In the genomic region with DNA sequence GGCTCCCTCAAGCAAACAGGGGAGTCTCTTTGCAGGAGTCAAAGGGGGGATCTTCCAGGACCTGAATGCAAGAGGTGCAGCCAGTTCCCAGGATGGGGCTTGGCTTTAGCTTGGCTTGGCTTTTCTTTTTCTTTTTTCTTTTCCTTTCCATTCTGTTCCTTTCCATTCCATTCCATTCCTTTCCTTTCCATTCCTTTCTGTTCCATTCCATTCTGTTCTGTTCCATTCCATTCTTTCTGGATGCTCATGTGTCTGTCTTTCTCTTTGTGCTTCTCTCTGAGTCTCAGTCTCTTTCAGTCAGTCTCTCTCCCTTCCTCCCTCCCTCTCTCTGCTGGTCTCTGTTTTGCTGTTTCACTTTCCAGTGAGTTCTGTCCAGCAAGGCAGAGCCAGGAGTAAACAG, we compare ENCODE assay signal across 14 cellular contexts.
DNase-seq lines count a peak whose midpoint lies in the region; ATAC-seq, FAIRE-seq and TF ChIP-seq lines count a peak whose summit lies in the region.
"Had no signal": no experiment of that assay in that cellular context is flagged by ENCODE, and none has a peak within 500 bp of the region (broad histone marks: within the 10 kb centered on the region; RNA-seq: fewer than 3 reads in every experiment).

No MANE protein-coding gene starts in this region.

- no peak overlapping the region for H3K9ac ChIP-seq in H1 (replicated peaks in 1 of 4; ENCODE audit: extremely low read depth in 1 of 4, low read depth in 3 of 4, low read length in 3 of 4)
- H3K9ac ChIP-seq in colonic mucosa (ENCODE audit: low read depth in 2 of 2, low read length in 2 of 2): no peak overlapping the region

- no peak overlapping the region for H4K8ac ChIP-seq in H1 (ENCODE audit: extremely low read depth, insufficient read depth, low read length)

- CTCF ChIA-PET in WTC11 (lab: Charles Lee): no interaction called here
- CTCF ChIA-PET in H1 (lab: Charles Lee; ENCODE audit: partially characterized antibody): interaction anchor here (0.6 to 1.1 kb wide), 2 partner anchors 20 to 94 kb away, joined by 3 read pairs; no protein-coding TSS in a partner anchor

- intact Hi-C loops in colonic mucosa (cut with DNase I): no loop called here

- H3K36me3 Mint-ChIP-seq in WTC11: peaks cover 2% of the 10 kb centered on the region; the same call in 1 of the 2 replicates
- H3K36me3 Mint-ChIP-seq: CD8-positive, alpha-beta memory T cell had no signal

- no peak for TF ChIP-seq POLR2A in GM12892 (IDR thresholded peaks at IDR 0.05; ENCODE audit: low read depth, low read length)
- no peak for TF ChIP-seq POLR2A in H1 (IDR thresholded peaks at IDR 0.05; ENCODE audit: control extremely low read depth in 1 of 2, low read depth in 2 of 2, low read length in 2 of 2)
- no peak for TF ChIP-seq POLR2A in suprapubic skin (IDR thresholded peaks at IDR 0.05)

- no peak overlapping the region for H4K91ac ChIP-seq in H1 (replicated peaks; ENCODE audit: insufficient read length, low read length)

- no peak for TF ChIP-seq EP300 in H1 (IDR thresholded peaks at IDR 0.05; ENCODE audit: borderline replicate concordance in 1 of 2, low read depth in 2 of 2, low read length in 2 of 2)
- TF ChIP-seq EP300 in suprapubic skin (IDR thresholded peaks at IDR 0.05): no peak

- H3K4me2 ChIP-seq in H1 (ENCODE audit: insufficient read depth in 1 of 2, low read depth in 2 of 2, low read length in 2 of 2): no peak overlapping the region
- H3K4me2 ChIP-seq: GM23338 had no signal

- no peaks in the 10 kb centered on the region for H3K79me2 ChIP-seq in H1 (ENCODE audit: control insufficient read depth in 1 of 2, insufficient read depth in 2 of 2, low read length in 2 of 2)

- H2BK120ac ChIP-seq in H1 (replicated peaks; ENCODE audit: low read depth, low read length): no peak overlapping the region

- ATAC-seq in WTC11 (no peak), HG03378 (IDR thresholded peaks at IDR 0.05; ENCODE audit: unreplicated experiment) (no peak)
- ATAC-seq: GM23338 had no signal

- no peak overlapping the region for H3K27ac Mint-ChIP-seq in WTC11
- H3K27ac Mint-ChIP-seq: CD8-positive, alpha-beta memory T cell; GM23338; H9 had no signal

- no peak overlapping the region for H2BK20ac ChIP-seq in H1 (ENCODE audit: low read length)

- TF ChIP-seq CTCF in WTC11 (IDR thresholded peaks at IDR 0.05) (no peak), H1 (IDR thresholded peaks at IDR 0.05; ENCODE audit: control extremely low read depth in 1 of 3, insufficient read depth in 1 of 3, low read depth in 1 of 3, low read length in 3 of 3) (no peak), colonic mucosa (IDR thresholded peaks at IDR 0.05) (no peak), suprapubic skin (IDR thresholded peaks at IDR 0.05) (no peak)

- H3K79me1 ChIP-seq in H1 (ENCODE audit: low read depth, low read length): no peaks in the 10 kb centered on the region

- H3K4me1 ChIP-seq in H1 (replicated peaks in 1 of 4; ENCODE audit: control insufficient read depth in 3 of 4, insufficient read depth in 4 of 4, low read length in 3 of 4) (no peaks in the 10 kb centered on the region), colonic mucosa (no peaks in the 10 kb centered on the region), suprapubic skin (no peaks in the 10 kb centered on the region)
- H3K4me1 ChIP-seq: Caco-2 had no signal

- no peak overlapping the region for H3K56ac ChIP-seq in H1 (replicated peaks; ENCODE audit: insufficient read length, low read depth, low read length)

- no peak overlapping the region for H2AK5ac ChIP-seq in H1 (ENCODE audit: low read depth, low read length)

- H3K27me3 Mint-ChIP-seq in WTC11 (ENCODE audit: low read depth): peaks cover 45% of the 10 kb centered on the region

- H3K23ac ChIP-seq in H1 (ENCODE audit: insufficient read length): no peak overlapping the region

- H3K36me3 ChIP-seq in H1 (ENCODE audit: control insufficient read depth in 2 of 4, insufficient read depth in 4 of 4, low read length in 3 of 4): no peaks in the 10 kb centered on the region
- no peaks in the 10 kb centered on the region for H3K36me3 ChIP-seq in colonic mucosa
- no peaks in the 10 kb centered on the region for H3K36me3 ChIP-seq in suprapubic skin

- no peak overlapping the region for H3K4me3 Mint-ChIP-seq in WTC11
- H3K4me3 Mint-ChIP-seq: CD8-positive, alpha-beta memory T cell; GM23338; H9 had no signal

- FAIRE-seq in GM12892 (lab: Jason Lieb, UNC): peak; percentile 79
- peak; percentile 98 for FAIRE-seq in H1 (lab: Jason Lieb, UNC)

- H3K4me3 ChIP-seq in H1 (ENCODE audit: extremely low read depth in 1 of 4, insufficient read depth in 2 of 4, low read depth in 3 of 4, low read length in 4 of 4) (no peak overlapping the region), colonic mucosa (no peak overlapping the region), suprapubic skin (no peak overlapping the region)
- H3K4me3 ChIP-seq: GM23338 had no signal

- H2AFZ ChIP-seq in H1 (ENCODE audit: low read length): no peak overlapping the region
- H2AFZ ChIP-seq: GM23338 had no signal

- H3K27me3 ChIP-seq in H1 (replicated peaks in 1 of 4; ENCODE audit: control insufficient read depth in 3 of 4, extremely low read depth in 1 of 4, insufficient read depth in 3 of 4, low read length in 3 of 4) (no peaks in the 10 kb centered on the region; a peak in 1 of 7 replicates), colonic mucosa (no peaks in the 10 kb centered on the region), suprapubic skin (peaks cover 9% of the 10 kb centered on the region)

- POLR2A ChIA-PET in WTC11 (lab: Charles Lee): no interaction called here
- POLR2A ChIA-PET in H1 (lab: Charles Lee; ENCODE audit: partially characterized antibody): no interaction called here

- no peak overlapping the region for H2BK15ac ChIP-seq in H1 (ENCODE audit: low read length)

- H3K23me2 ChIP-seq in H1 (ENCODE audit: low read depth, low read length): no peaks in the 10 kb centered on the region

- no peaks in the 10 kb centered on the region for H4K20me1 ChIP-seq in H1 (replicated peaks in 1 of 2; ENCODE audit: control insufficient read depth in 1 of 2, insufficient read depth in 2 of 2, low read length in 2 of 2)

- H2BK12ac ChIP-seq in H1 (ENCODE audit: low read depth, low read length): no peak overlapping the region

- 0 out of 2 replicates have a peak, but pooled peaks cover 2% of the 10 kb centered on the region for H3K4me1 Mint-ChIP-seq in WTC11
- H3K4me1 Mint-ChIP-seq: CD8-positive, alpha-beta memory T cell; H9 had no signal

- H3K18ac ChIP-seq in H1 (ENCODE audit: extremely low read depth, low read length): no peak overlapping the region

- DNase-seq in GM12892 (ENCODE audit: insufficient read length) (no peak), WTC11 (ENCODE audit: low spot score) (no peak), H1 (ENCODE audit: low read depth in 1 of 2, low spot score in 2 of 2) (no peak), colonic mucosa (no peak), suprapubic skin (ENCODE audit: low spot score in 2 of 2) (no peak)
- DNase-seq in stimulated activated CD4-positive, alpha-beta T cell treated with anti-CD3 and anti-CD28 coated beads, Interleukin-1b, Interleukin-23, amount 100 ng/mL, for 48 hours: no peak
- DNase-seq: Caco-2; CD8-positive, alpha-beta memory T cell; DND-41; GDM1; H9; KBM-7 had no signal

- no peak for TF ChIP-seq RAD21 in H1 (IDR thresholded peaks at IDR 0.05 in 1 of 2, conservative IDR thresholded peaks at IDR 0.05 in 1 of 2; ENCODE audit: low read depth in 2 of 2, low read length in 2 of 2)

- H3K9me3 ChIP-seq in H1 (ENCODE audit: insufficient read depth in 2 of 2, low read depth in 1 of 2, low read length in 1 of 2) (peaks cover 92 to 99% of the 10 kb centered on the region in 2 experiments), colonic mucosa (no peaks in the 10 kb centered on the region), suprapubic skin (no peaks in the 10 kb centered on the region)
- H3K9me3 ChIP-seq: Caco-2 had no signal

- no peak overlapping the region for H3K27ac ChIP-seq in H1 (ENCODE audit: low read depth, low read length)
- H3K27ac ChIP-seq in colonic mucosa: no peak overlapping the region
- H3K27ac ChIP-seq in suprapubic skin: no peak overlapping the region

- peaks cover 31% of the 10 kb centered on the region for H3K9me3 Mint-ChIP-seq in WTC11

- no peak overlapping the region for H3K4ac ChIP-seq in H1 (replicated peaks; ENCODE audit: insufficient read length, low read depth, low read length)

- no peak overlapping the region for H3K14ac ChIP-seq in H1 (ENCODE audit: insufficient read length)

- H4K5ac ChIP-seq in H1 (ENCODE audit: insufficient read length, low read depth, low read length): no peak overlapping the region

- H2BK5ac ChIP-seq in H1 (ENCODE audit: low read depth, low read length): no peak overlapping the region

TF ChIP-seq in WTC11, 78 proteins besides CTCF, POLR2A, EP300 and RAD21 (continues in another document):
- TF ChIP-seq ZNF671 (CRISPR knock-in tag; IDR thresholded peaks at IDR 0.05): no peak

TF ChIP-seq in H1, 55 proteins besides CTCF, POLR2A, EP300 and RAD21:
- TF ChIP-seq SUZ12 (IDR thresholded peaks at IDR 0.05; ENCODE audit: low read length) (no peak), NRF1 (IDR thresholded peaks at IDR 0.05; ENCODE audit: low read depth, low read length) (no peak), HDAC2 (IDR thresholded peaks at IDR 0.05; ENCODE audit: borderline replicate concordance in 1 of 2, low read depth in 2 of 2, low read length in 2 of 2) (no peak), PHF8 (conservative IDR thresholded peaks at IDR 0.05; ENCODE audit: low read depth, low read length) (no peak), KDM5A (IDR thresholded peaks at IDR 0.05; ENCODE audit: low read length) (no peak), CEBPB (IDR thresholded peaks at IDR 0.05; ENCODE audit: low read depth, low read length) (no peak), NANOG (IDR thresholded peaks at IDR 0.05; ENCODE audit: insufficient read depth, low read depth, low read length, poor library complexity, severe bottlenecking) (no peak), RXRA (IDR thresholded peaks at IDR 0.05; ENCODE audit: insufficient read depth, low read depth, low read length) (no peak), SRF (IDR thresholded peaks at IDR 0.05; ENCODE audit: low read depth, low read length) (no peak), TBP (IDR thresholded peaks at IDR 0.05; ENCODE audit: low read depth, low read length) (no peak), TCF12 (IDR thresholded peaks at IDR 0.05; ENCODE audit: low read depth, low read length) (no peak), TAF1 (IDR thresholded peaks at IDR 0.05; ENCODE audit: low read depth, low read length) (no peak), ASH2L (IDR thresholded peaks at IDR 0.05; ENCODE audit: low read length) (no peak), EGR1 (IDR thresholded peaks at IDR 0.05; ENCODE audit: borderline replicate concordance, low read depth, low read length) (no peak), HDAC6 (IDR thresholded peaks at IDR 0.05; ENCODE audit: low read depth, low read length) (no peak), CTBP2 (IDR thresholded peaks at IDR 0.05; ENCODE audit: borderline replicate concordance, insufficient read depth, insufficient read length, low read length) (no peak), JUND (IDR thresholded peaks at IDR 0.05; ENCODE audit: low read length) (no peak), CHD2 (IDR thresholded peaks at IDR 0.05; ENCODE audit: low read length) (no peak)
